Comparison of ENCODE assay signal across 18 cellular contexts in genomic region chr2:226678422-226678821, GRCh38.
A peak's percentile ranks its signal among the peaks of the same experiment; 100 is the strongest.
DNase-seq lines count a peak whose midpoint lies in the region; ATAC-seq and TF ChIP-seq lines count a peak whose summit lies in the region.
"Had no signal": no experiment of that assay in that cellular context is flagged by ENCODE, and none has a peak within 500 bp of the region (broad histone marks: within the 10 kb centered on the region; RNA-seq: fewer than 3 reads in every experiment).

No MANE protein-coding gene starts in this region.

- DNase-seq in heart right ventricle (peak in 1 of 2 donors; percentile 23), right atrium auricular region (ENCODE audit: low spot score) (no peak), cerebellar cortex (ENCODE audit: low spot score) (peak; percentile 33), mucosa of descending colon (peak in 2 of 3 donors; percentile 47 to 65), NCI-H2081 (lab: John Stamatoyannopoulos, UW) (no peak), middle frontal gyrus (ENCODE audit: extremely low spot score, low spot score) (no peak)
- DNase-seq: Caco-2; DMS153; EL; NCI-H1105 treated with DMSO at 0.1 percent for 48 hours; NCI-H1930; NCI-H2171; NCI-H446; NK-92 treated with Interleukin-12 subunit alpha and Interleukin-12 subunit beta, amount 100 ng/mL, for 24 hours; OCI-M1 had no signal

- H3K27ac ChIP-seq in heart right ventricle (peak overlapping the region in 2 of 10 donors; percentile 11 to 24), right atrium auricular region (no peak overlapping the region)
- H3K27ac ChIP-seq: RWPE1, SJSA1 had no signal

- H3K4me3 ChIP-seq in heart right ventricle (no peak overlapping the region), right atrium auricular region (no peak overlapping the region), mucosa of descending colon (no peak overlapping the region)
- H3K4me3 ChIP-seq: SJSA1 had no signal

- intact Hi-C loops in heart right ventricle (cut with DNase I) = no loop called here
- intact Hi-C loops in mucosa of descending colon (cut with DNase I, micrococcal nuclease) = no loop called here

- H3K9me3 ChIP-seq in heart right ventricle (no peaks in the 10 kb centered on the region), right atrium auricular region (no peaks in the 10 kb centered on the region), mucosa of descending colon (no peaks in the 10 kb centered on the region)
- H3K9me3 ChIP-seq: Caco-2, SJSA1 had no signal

- no peaks in the 10 kb centered on the region for H3K27me3 ChIP-seq in heart right ventricle
- no peaks in the 10 kb centered on the region for H3K27me3 ChIP-seq in right atrium auricular region
- H3K27me3 ChIP-seq: SJSA1 had no signal

- H3K4me1 ChIP-seq in heart right ventricle (peaks cover 0 to 17% (median 8%) of the 10 kb centered on the region in 9 donors), right atrium auricular region (peaks cover 0 to 5% of the 10 kb centered on the region in 2 donors), mucosa of descending colon (ENCODE audit: low read depth) (peaks cover 12% of the 10 kb centered on the region)

- WGBS in heart right ventricle, 2 donors = 48 to 62% methylated on average over 4 of the region's 4 CpGs

- H3K36me3 ChIP-seq in heart right ventricle (no peaks in the 10 kb centered on the region), right atrium auricular region (no peaks in the 10 kb centered on the region), mucosa of descending colon (ENCODE audit: low read depth) (no peaks in the 10 kb centered on the region)
- H3K36me3 ChIP-seq: SJSA1 had no signal

- ATAC-seq in heart right ventricle = peak in 6 of 8 donors; percentile 43 to 75 (median 56)
- peak; percentile 97 for ATAC-seq in mucosa of descending colon
- no peak for ATAC-seq in HG03571 (IDR thresholded peaks at IDR 0.05; ENCODE audit: unreplicated experiment)

- TF ChIP-seq CTCF in heart right ventricle (IDR thresholded peaks at IDR 0.05) = no peak
- TF ChIP-seq CTCF in right atrium auricular region (IDR thresholded peaks at IDR 0.05) = no peak
- TF ChIP-seq CTCF in mucosa of descending colon (IDR thresholded peaks at IDR 0.05) = no peak

Comparison
In these comparisons a context has a peak if more than half of its experiments do, and no peak if none do; other contexts are left out.
1. DNase-seq: peak in cerebellar cortex (single experiment) and mucosa of descending colon (2 of 3); none in right atrium auricular region (single experiment), NCI-H2081 (0 of 2) and middle frontal gyrus (single experiment).